In the genomic region with DNA sequence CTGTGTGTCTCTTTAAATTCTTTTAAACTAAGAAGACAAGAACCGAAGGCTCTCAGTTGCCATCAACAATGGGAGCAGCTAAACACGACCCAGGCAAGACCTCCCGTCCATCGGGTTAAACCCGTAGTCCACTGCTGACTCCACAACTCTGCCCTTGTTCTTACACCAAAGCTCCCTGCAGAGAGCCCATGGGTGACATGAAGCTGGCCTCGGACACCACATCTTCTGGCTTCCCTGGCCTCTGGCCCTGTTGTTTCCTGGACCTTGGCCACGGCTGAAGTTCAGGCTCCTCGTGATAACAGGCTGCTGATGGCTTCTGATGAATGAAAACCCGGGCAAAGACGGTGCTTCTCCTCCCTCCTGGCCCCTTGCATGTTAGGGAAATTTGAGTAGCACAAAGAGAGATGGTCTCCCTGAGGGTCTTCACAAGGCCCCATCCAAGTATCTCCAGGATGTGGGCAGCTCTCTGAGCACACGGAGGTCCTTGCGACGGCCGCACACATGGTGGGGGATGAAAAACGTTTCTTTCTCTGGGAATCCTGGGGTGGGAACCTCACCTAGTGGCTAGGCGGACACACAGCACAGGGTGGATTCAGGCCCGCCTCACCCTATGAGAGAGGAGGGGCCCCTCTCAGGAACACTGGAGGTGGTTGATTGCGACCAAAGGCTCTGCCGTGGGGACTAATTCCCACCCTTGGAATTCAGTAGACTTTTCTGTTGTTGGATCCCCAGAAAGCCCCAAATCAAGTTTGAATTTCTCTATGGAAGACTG, we compare ENCODE assay signal across 18 cellular contexts.
DNase-seq lines count a peak whose midpoint lies in the region; ATAC-seq and TF ChIP-seq lines count a peak whose summit lies in the region.
"Had no signal": no experiment of that assay in that cellular context is flagged by ENCODE, and none has a peak within 500 bp of the region (broad histone marks: within the 10 kb centered on the region; RNA-seq: fewer than 3 reads in every experiment).

No MANE protein-coding gene starts in this region.

- no peak overlapping the region for H2AFZ ChIP-seq in PC-9

- no peaks in the 10 kb centered on the region for H3K4me1 ChIP-seq in PC-9 (replicated peaks; ENCODE audit: insufficient read depth)
- H3K4me1 ChIP-seq: upper lobe of left lung had no signal

- CTCF ChIA-PET in PC-9 (lab: Charles Lee), result no interaction called here

- no peaks in the 10 kb centered on the region for H3K36me3 ChIP-seq in PC-9 (ENCODE audit: low read depth)
- H3K36me3 ChIP-seq: upper lobe of left lung had no signal

- DNase-seq in Right ventricle myocardium superior (no peak), cardiac septum (ENCODE audit: low spot score) (no peak), PC-9 (no peak), left lobe of liver (ENCODE audit: low spot score) (no peak), D341Med (ENCODE audit: low spot score) (no peak)
- DNase-seq in activated CD8-positive, alpha-beta memory T cell treated with anti-CD3 and anti-CD28 coated beads for 24 hours, result no peak
- DNase-seq: ACHN; activated CD8-positive, alpha-beta memory T cell treated with anti-CD3 and anti-CD28 coated beads, Interleukin-2, amount 10 ng/mL, durations not matched to agents 7 days and 5 days; aorta; GF-D8; glutamatergic neuron; NCI-H146; stimulated activated naive CD4-positive, alpha-beta T cell; T-helper 17 cell; upper lobe of left lung had no signal

- H3F3A ChIP-seq in PC-9 (ENCODE audit: insufficient read depth, low read depth), result no peaks in the 10 kb centered on the region

- intact Hi-C loops in Right ventricle myocardium superior (cut with DNase I), result no loop called here
- intact Hi-C loops in cardiac septum (cut with DNase I), result no loop called here
- intact Hi-C loops in PC-9 (cut with micrococcal nuclease; ENCODE audit: unreplicated experiment), result no loop called here

- H4K20me1 ChIP-seq in PC-9 (ENCODE audit: insufficient read depth), result no peaks in the 10 kb centered on the region

- H3K27ac ChIP-seq in PC-9, result no peak overlapping the region
- H3K27ac ChIP-seq: upper lobe of left lung had no signal

- no peaks in the 10 kb centered on the region for H3K9me2 ChIP-seq in PC-9 (ENCODE audit: insufficient read depth)

- POLR2A ChIA-PET in PC-9 (lab: Charles Lee; ENCODE audit: unreplicated experiment), result no interaction called here

- no TSS peak for BruUV-seq in PC-9 (replicated peaks; lab: Mats Ljungman, UMichigan)

- peaks cover 39% of the 10 kb centered on the region for H3K27me3 ChIP-seq in PC-9 (ENCODE audit: insufficient read depth, low read depth)
- H3K27me3 ChIP-seq: upper lobe of left lung had no signal

- H3K9me3 ChIP-seq in PC-9 (ENCODE audit: insufficient read depth, low read depth), result no peaks in the 10 kb centered on the region
- H3K9me3 ChIP-seq: upper lobe of left lung had no signal

- peak; percentile 78 for ATAC-seq in Right ventricle myocardium superior (ENCODE audit: poor library complexity)
- peak; percentile 62 for ATAC-seq in left lobe of liver
- no peak for ATAC-seq in GM21723 (IDR thresholded peaks at IDR 0.05; ENCODE audit: unreplicated experiment)
- no peak for ATAC-seq in HG02970 (IDR thresholded peaks at IDR 0.05; ENCODE audit: low FRiP score, unreplicated experiment)
- ATAC-seq: activated CD4-positive, CD25-positive, alpha-beta regulatory T cell treated with anti-CD3 and anti-CD28 coated beads, Interleukin-2, amount 50 U/mL, for 24 hours; activated CD8-positive, alpha-beta memory T cell treated with anti-CD3 and anti-CD28 coated beads, Interleukin-2, amount 10 ng/mL, durations not matched to agents 7 days and 5 days; T-helper 17 cell had no signal

- no peaks in the 10 kb centered on the region for H3K79me2 ChIP-seq in PC-9 (ENCODE audit: low read depth)

- H3K4me3 ChIP-seq in PC-9, result no peak overlapping the region
- H3K4me3 ChIP-seq: upper lobe of left lung had no signal

- peak overlapping the region; percentile 26; the same call in 1 of the 2 replicates for H3K4me2 ChIP-seq in PC-9

- TF ChIP-seq CTCF in PC-9 (conservative IDR thresholded peaks at IDR 0.05), result no peak

Comparison
In these comparisons a context has a peak if more than half of its experiments do, and no peak if none do; other contexts are left out.
1. ATAC-seq: peak in Right ventricle myocardium superior (single experiment) and left lobe of liver (single experiment); none in GM21723 (single experiment) and HG02970 (single experiment).